In the genomic region with DNA sequence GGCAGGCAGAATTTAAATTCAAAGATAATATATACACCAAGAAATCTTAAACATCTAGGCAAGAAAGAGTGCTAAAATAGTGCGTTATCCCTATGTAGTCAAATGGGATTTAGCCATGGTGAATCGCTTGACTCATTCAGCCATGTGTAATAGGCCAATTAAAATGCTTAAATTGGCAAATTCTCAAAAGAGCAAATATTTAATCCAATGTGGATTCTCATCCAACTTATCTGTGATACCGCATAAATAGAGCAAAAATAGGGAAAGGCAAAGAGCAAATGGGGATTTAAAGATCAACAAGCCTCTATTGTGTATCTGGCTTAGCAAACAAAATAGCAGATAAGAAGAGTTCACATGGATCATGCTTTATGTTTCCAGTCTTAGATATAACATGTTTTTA, we compare ENCODE assay signal across 1 cellular context.
TF ChIP-seq lines count a peak whose summit lies in the region.

No MANE protein-coding gene starts in this region.

TF ChIP-seq in GM23338, 12 proteins besides CTCF, POLR2A, EP300 and RAD21 (continued from another document):
- TF ChIP-seq, protein P1, sequence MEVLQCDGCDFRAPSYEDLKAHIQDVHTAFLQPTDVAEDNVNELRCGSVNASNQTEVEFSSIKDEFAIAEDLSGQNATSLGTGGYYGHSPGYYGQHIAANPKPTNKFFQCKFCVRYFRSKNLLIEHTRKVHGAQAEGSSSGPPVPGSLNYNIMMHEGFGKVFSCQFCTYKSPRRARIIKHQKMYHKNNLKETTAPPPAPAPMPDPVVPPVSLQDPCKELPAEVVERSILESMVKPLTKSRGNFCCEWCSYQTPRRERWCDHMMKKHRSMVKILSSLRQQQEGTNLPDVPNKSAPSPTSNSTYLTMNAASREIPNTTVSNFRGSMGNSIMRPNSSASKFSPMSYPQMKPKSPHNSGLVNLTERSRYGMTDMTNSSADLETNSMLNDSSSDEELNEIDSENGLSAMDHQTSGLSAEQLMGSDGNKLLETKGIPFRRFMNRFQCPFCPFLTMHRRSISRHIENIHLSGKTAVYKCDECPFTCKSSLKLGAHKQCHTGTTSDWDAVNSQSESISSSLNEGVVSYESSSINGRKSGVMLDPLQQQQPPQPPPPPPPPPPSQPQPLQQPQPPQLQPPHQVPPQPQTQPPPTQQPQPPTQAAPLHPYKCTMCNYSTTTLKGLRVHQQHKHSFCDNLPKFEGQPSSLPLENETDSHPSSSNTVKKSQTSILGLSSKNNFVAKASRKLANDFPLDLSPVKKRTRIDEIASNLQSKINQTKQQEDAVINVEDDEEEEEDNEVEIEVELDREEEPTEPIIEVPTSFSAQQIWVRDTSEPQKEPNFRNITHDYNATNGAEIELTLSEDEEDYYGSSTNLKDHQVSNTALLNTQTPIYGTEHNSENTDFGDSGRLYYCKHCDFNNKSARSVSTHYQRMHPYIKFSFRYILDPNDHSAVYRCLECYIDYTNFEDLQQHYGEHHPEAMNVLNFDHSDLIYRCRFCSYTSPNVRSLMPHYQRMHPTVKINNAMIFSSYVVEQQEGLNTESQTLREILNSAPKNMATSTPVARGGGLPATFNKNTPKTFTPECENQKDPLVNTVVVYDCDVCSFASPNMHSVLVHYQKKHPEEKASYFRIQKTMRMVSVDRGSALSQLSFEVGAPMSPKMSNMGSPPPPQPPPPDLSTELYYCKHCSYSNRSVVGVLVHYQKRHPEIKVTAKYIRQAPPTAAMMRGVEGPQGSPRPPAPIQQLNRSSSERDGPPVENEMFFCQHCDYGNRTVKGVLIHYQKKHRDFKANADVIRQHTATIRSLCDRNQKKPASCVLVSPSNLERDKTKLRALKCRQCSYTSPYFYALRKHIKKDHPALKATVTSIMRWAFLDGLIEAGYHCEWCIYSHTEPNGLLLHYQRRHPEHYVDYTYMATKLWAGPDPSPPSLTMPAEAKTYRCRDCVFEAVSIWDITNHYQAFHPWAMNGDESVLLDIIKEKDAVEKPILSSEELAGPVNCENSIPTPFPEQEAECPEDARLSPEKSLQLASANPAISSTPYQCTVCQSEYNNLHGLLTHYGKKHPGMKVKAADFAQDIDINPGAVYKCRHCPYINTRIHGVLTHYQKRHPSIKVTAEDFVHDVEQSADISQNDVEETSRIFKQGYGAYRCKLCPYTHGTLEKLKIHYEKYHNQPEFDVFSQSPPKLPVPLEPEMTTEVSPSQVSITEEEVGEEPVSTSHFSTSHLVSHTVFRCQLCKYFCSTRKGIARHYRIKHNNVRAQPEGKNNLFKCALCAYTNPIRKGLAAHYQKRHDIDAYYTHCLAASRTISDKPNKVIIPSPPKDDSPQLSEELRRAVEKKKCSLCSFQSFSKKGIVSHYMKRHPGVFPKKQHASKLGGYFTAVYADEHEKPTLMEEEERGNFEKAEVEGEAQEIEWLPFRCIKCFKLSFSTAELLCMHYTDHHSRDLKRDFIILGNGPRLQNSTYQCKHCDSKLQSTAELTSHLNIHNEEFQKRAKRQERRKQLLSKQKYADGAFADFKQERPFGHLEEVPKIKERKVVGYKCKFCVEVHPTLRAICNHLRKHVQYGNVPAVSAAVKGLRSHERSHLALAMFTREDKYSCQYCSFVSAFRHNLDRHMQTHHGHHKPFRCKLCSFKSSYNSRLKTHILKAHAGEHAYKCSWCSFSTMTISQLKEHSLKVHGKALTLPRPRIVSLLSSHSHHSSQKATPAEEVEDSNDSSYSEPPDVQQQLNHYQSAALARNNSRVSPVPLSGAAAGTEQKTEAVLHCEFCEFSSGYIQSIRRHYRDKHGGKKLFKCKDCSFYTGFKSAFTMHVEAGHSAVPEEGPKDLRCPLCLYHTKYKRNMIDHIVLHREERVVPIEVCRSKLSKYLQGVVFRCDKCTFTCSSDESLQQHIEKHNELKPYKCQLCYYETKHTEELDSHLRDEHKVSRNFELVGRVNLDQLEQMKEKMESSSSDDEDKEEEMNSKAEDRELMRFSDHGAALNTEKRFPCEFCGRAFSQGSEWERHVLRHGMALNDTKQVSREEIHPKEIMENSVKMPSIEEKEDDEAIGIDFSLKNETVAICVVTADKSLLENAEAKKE (CRISPR knock-in tag; IDR thresholded peaks at IDR 0.05), result no peak
- TF ChIP-seq ZNF331 (CRISPR knock-in tag; IDR thresholded peaks at IDR 0.05; ENCODE audit: low read depth), result no peak
- TF ChIP-seq POLR2AphosphoS5 (IDR thresholded peaks at IDR 0.05; ENCODE audit: low read depth), result no peak
- no peak for TF ChIP-seq NANOG (IDR thresholded peaks at IDR 0.05; ENCODE audit: borderline replicate concordance)
- no peak for TF ChIP-seq EZH2phosphoT487 (IDR thresholded peaks at IDR 0.05; ENCODE audit: unreplicated experiment)
